In genomic region chr5:111530298-111530740, GRCh38 we compare ENCODE assay signal across 9 cellular contexts. TPM values are rescaled to one million over a fixed set of nuclear protein-coding genes. Genes with fewer than 3 reads are reported as not detected.
DNase-seq lines count a peak whose midpoint lies in the region; ATAC-seq and TF ChIP-seq lines count a peak whose summit lies in the region.
"Had no signal": no experiment of that assay in that cellular context is flagged by ENCODE, and none has a peak within 500 bp of the region (broad histone marks: within the 10 kb centered on the region; RNA-seq: fewer than 3 reads in every experiment).

No MANE protein-coding gene starts in this region.

- peaks cover 10% of the 10 kb centered on the region for H3K9me3 Mint-ChIP-seq in activated T-helper 1 cell treated with anti-CD3 and anti-CD28 coated beads, Interleukin-12 subunit alpha, Interleukin-12 subunit beta, Interleukin-2, Interleukin-4 antibody, amounts not matched to agents 30 ng/mL and 10 ng/mL and 1 ng/mL, durations not matched to agents 14 hours and 24 hours and 36 hours
- H3K9me3 Mint-ChIP-seq in type B pancreatic cell = peaks cover 8% of the 10 kb centered on the region

- in situ Hi-C loops in G401 (cut with HindIII; ENCODE audit: low sequenced_read_pairs) = no loop called here

- H3K27me3 ChIP-seq in Peyer's patch = no peaks in the 10 kb centered on the region
- no peaks in the 10 kb centered on the region for H3K27me3 ChIP-seq in heart right ventricle

- peak overlapping the region; percentile 89 for H3K27ac Mint-ChIP-seq in activated T-helper 1 cell treated with anti-CD3 and anti-CD28 coated beads, Interleukin-12 subunit alpha, Interleukin-12 subunit beta, Interleukin-2, Interleukin-4 antibody, amounts not matched to agents 30 ng/mL and 10 ng/mL and 1 ng/mL, durations not matched to agents 14 hours and 24 hours and 36 hours
- H3K27ac Mint-ChIP-seq in type B pancreatic cell = no peak overlapping the region

- TF ChIP-seq POLR2A in GM18505 (IDR thresholded peaks at IDR 0.05; ENCODE audit: borderline replicate concordance, extremely low read depth, insufficient read depth, insufficient read length) (no peak), Peyer's patch (IDR thresholded peaks at IDR 0.05) (no peak)

- H3K4me3 ChIP-seq in Peyer's patch (no peak overlapping the region), heart right ventricle (no peak overlapping the region)

- H3K4me3 Mint-ChIP-seq in activated T-helper 1 cell treated with anti-CD3 and anti-CD28 coated beads, Interleukin-12 subunit alpha, Interleukin-12 subunit beta, Interleukin-2, Interleukin-4 antibody, amounts not matched to agents 30 ng/mL and 10 ng/mL and 1 ng/mL, durations not matched to agents 14 hours and 24 hours and 36 hours = peak overlapping the region; percentile 38
- H3K4me3 Mint-ChIP-seq in type B pancreatic cell = no peak overlapping the region

- ATAC-seq in GM18505 (IDR thresholded peaks at IDR 0.05; ENCODE audit: unreplicated experiment) (peak; percentile 95), HG02885 (IDR thresholded peaks at IDR 0.05; ENCODE audit: poor library complexity, unreplicated experiment) (peak; percentile 80), heart right ventricle (peak; percentile 92 to 100 (median 98))

- H3K4me1 ChIP-seq in Peyer's patch = no peaks in the 10 kb centered on the region
- H3K4me1 ChIP-seq in heart right ventricle = peaks cover 0 to 39% (median 0%) of the 10 kb centered on the region in 9 donors

- intact Hi-C loops in activated T-helper 1 cell treated with anti-CD3 and anti-CD28 coated beads, Interleukin-12 subunit alpha, Interleukin-12 subunit beta, Interleukin-2, Interleukin-4 antibody, amounts not matched to agents 30 ng/mL and 10 ng/mL and 1 ng/mL, durations not matched to agents 14 hours and 24 hours and 36 hours (cut with micrococcal nuclease) = loop anchor here (1.0 to 5.0 kb wide), 6 partner anchors 17 to 1177 kb away; partner anchors contain the start of gene NREP
- intact Hi-C loops in heart right ventricle (cut with DNase I) = loop anchor here in 8 of 10 donors (2.0 to 5.0 kb wide), 3 partner anchors 373 to 617 kb away; no protein-coding TSS in a partner anchor

- TF ChIP-seq CTCF in Peyer's patch (IDR thresholded peaks at IDR 0.05) (no peak), heart right ventricle (IDR thresholded peaks at IDR 0.05) (no peak), type B pancreatic cell (conservative IDR thresholded peaks at IDR 0.05) (no peak)

- peaks cover 7% of the 10 kb centered on the region for H3K36me3 Mint-ChIP-seq in activated T-helper 1 cell treated with anti-CD3 and anti-CD28 coated beads, Interleukin-12 subunit alpha, Interleukin-12 subunit beta, Interleukin-2, Interleukin-4 antibody, amounts not matched to agents 30 ng/mL and 10 ng/mL and 1 ng/mL, durations not matched to agents 14 hours and 24 hours and 36 hours (ENCODE audit: low read depth)
- H3K36me3 Mint-ChIP-seq in type B pancreatic cell = no peaks in the 10 kb centered on the region

- H3K9me3 ChIP-seq in Peyer's patch (no peaks in the 10 kb centered on the region), heart right ventricle (no peaks in the 10 kb centered on the region)

- no peaks in the 10 kb centered on the region for H3K27me3 Mint-ChIP-seq in activated T-helper 1 cell treated with anti-CD3 and anti-CD28 coated beads, Interleukin-12 subunit alpha, Interleukin-12 subunit beta, Interleukin-2, Interleukin-4 antibody, amounts not matched to agents 30 ng/mL and 10 ng/mL and 1 ng/mL, durations not matched to agents 14 hours and 24 hours and 36 hours (ENCODE audit: insufficient read depth)
- peaks cover 3% of the 10 kb centered on the region for H3K27me3 Mint-ChIP-seq in type B pancreatic cell

- H3K27ac ChIP-seq in Peyer's patch = no peak overlapping the region
- peak overlapping the region in 9 of 10 donors; percentile 24 to 81 (median 64) for H3K27ac ChIP-seq in heart right ventricle
- H3K27ac ChIP-seq: VCaP had no signal

- DNase-seq in Peyer's patch (peak; percentile 47 to 85 (median 77)), heart right ventricle (peak; percentile 60 to 82), G401 (ENCODE audit: low spot score) (no peak), type B pancreatic cell (ENCODE audit: extremely low spot score, unreplicated experiment) (no peak)
- peak; percentile 82 for DNase-seq in activated T-helper 1 cell treated with anti-CD3 and anti-CD28 coated beads, Interleukin-12 subunit alpha, Interleukin-12 subunit beta, Interleukin-2, Interleukin-4 antibody, amounts not matched to agents 30 ng/mL and 10 ng/mL and 1 ng/mL, durations not matched to agents 14 hours and 24 hours and 36 hours (ENCODE audit: low spot score)
- peak; percentile 47 to 66 for DNase-seq in stimulated activated CD4-positive, alpha-beta T cell treated with anti-CD3 and anti-CD28 coated beads, Interleukin-15, amount 100 ng/mL, for 1 hour (ENCODE audit: low read depth in 1 of 2, low spot score in 1 of 2)

- H3K4me1 Mint-ChIP-seq in activated T-helper 1 cell treated with anti-CD3 and anti-CD28 coated beads, Interleukin-12 subunit alpha, Interleukin-12 subunit beta, Interleukin-2, Interleukin-4 antibody, amounts not matched to agents 30 ng/mL and 10 ng/mL and 1 ng/mL, durations not matched to agents 14 hours and 24 hours and 36 hours (ENCODE audit: low read depth) = peaks cover 33% of the 10 kb centered on the region
- no peaks in the 10 kb centered on the region for H3K4me1 Mint-ChIP-seq in type B pancreatic cell (ENCODE audit: unreplicated experiment)

- no peaks in the 10 kb centered on the region for H3K36me3 ChIP-seq in Peyer's patch
- no peaks in the 10 kb centered on the region for H3K36me3 ChIP-seq in heart right ventricle

- 45 to 51% methylated on average over 10 of the region's 10 CpGs for WGBS in heart right ventricle, 2 donors

RNA-seq across cellular contexts. Expression of gene STARD4, which starts 18.0 kb away (rescaled TPM):
- 10 to 100 TPM; 32.2 to 88.1 (median 79.5) TPM for total RNA-seq in Peyer's patch
- total RNA-seq in activated T-helper 1 cell treated with anti-CD3 and anti-CD28 coated beads, Interleukin-12 subunit alpha, Interleukin-12 subunit beta, Interleukin-2, Interleukin-4 antibody, amounts not matched to agents 30 ng/mL and 10 ng/mL and 1 ng/mL, durations not matched to agents 14 hours and 24 hours and 36 hours = 149 and 163 TPM in 2 replicates
- total RNA-seq in heart right ventricle = 10 to 100 TPM in 3 of 10 donors, 1 to 10 TPM in 7; 3.5 to 14.0 (median 6.1) TPM
- 1 to 10 TPM; 2.9 to 8.5 TPM for polyA plus RNA-seq in heart right ventricle
- total RNA-seq in G401 (2014; rRNA removed; shearing (Covaris generic)) = 32.0 and 61.8 TPM in 2 replicates
- 39.1 and 56.6 TPM in 2 replicates for total RNA-seq in type B pancreatic cell (ENCODE audit: low replicate concordance)

Comparison
In these comparisons a context has a peak if more than half of its experiments do, and no peak if none do; other contexts are left out.
1. DNase-seq: peak in Peyer's patch (3 of 3), activated T-helper 1 cell treated with anti-CD3 and anti-CD28 coated beads, Interleukin-12 subunit alpha, Interleukin-12 subunit beta, Interleukin-2, Interleukin-4 antibody, amounts not matched to agents 30 ng/mL and 10 ng/mL and 1 ng/mL, durations not matched to agents 14 hours and 24 hours and 36 hours (single experiment), heart right ventricle (2 of 2) and stimulated activated CD4-positive, alpha-beta T cell treated with anti-CD3 and anti-CD28 coated beads, Interleukin-15, amount 100 ng/mL, for 1 hour (2 of 2); none in G401 (single experiment) and type B pancreatic cell (single experiment).
2. H3K27ac ChIP-seq: peak in heart right ventricle (9 of 10); none in Peyer's patch (0 of 4).
3. Peak in every context shown above with its lines, with median percentiles within 50 percentile points of each other: ATAC-seq.